Comparison of ENCODE assay signal across 37 cellular contexts in genomic region chr20:60490184-60490583, GRCh38.
"Had no signal": no experiment of that assay in that cellular context is flagged by ENCODE, and none has a peak within 500 bp of the region (broad histone marks: within the 10 kb centered on the region; RNA-seq: fewer than 3 reads in every experiment).

No MANE protein-coding gene starts in this region.

- H3K27me3 Mint-ChIP-seq: activated B cell treated with CpG ODN at 0.5 μM for 24 hours; activated CD4-positive, alpha-beta memory T cell treated with anti-CD3 and anti-CD28 coated beads for 36 hours; activated CD4-positive, alpha-beta T cell treated with anti-CD3 and anti-CD28 coated beads, Interleukin-2, amount 10 ng/mL, durations not matched to agents 24 days and 14 days; activated T-helper 17 cell treated with anti-CD3 and anti-CD28 coated beads, Interleukin-2, amount 50 U/mL, for 72 hours had no signal

- ATAC-seq: activated CD8-positive, alpha-beta T cell treated with anti-CD3 and anti-CD28 coated beads for 36 hours; activated naive CD4-positive, alpha-beta T cell treated with anti-CD3 and anti-CD28 coated beads, Interleukin-2, amount 50 U/mL, for 72 hours; activated T-cell treated with anti-CD3 and anti-CD28 coated beads, Interleukin-2, amount 50 U/mL, for 4 hours; activated T-cell treated with anti-CD3 and anti-CD28 coated beads, Interleukin-2, amount 50 U/mL, for 72 hours; activated T-helper 17 cell treated with anti-CD3 and anti-CD28 coated beads, Interleukin-2, amount 50 U/mL, for 72 hours; body of pancreas had no signal

- FAIRE-seq: astrocyte, TTC549 had no signal

- DNase-seq: activated B cell treated with CpG ODN at 0.5 μM for 24 hours; activated CD4-positive, alpha-beta memory T cell treated with anti-CD3 and anti-CD28 coated beads for 36 hours; activated CD4-positive, alpha-beta T cell treated with anti-CD3 and anti-CD28 coated beads for 4 hours; activated CD4-positive, alpha-beta T cell treated with anti-CD3 and anti-CD28 coated beads, Interleukin-2, amount 10 ng/mL, durations not matched to agents 24 days and 14 days; activated CD4-positive, alpha-beta T cell treated with anti-CD3 and anti-CD28 coated beads, Interleukin-2, amount 50 U/mL, for 1 hour; activated CD4-positive, alpha-beta T cell treated with anti-CD3 and anti-CD28 coated beads, Interleukin-2, amount 50 U/mL, for 4 hours; activated CD4-positive, CD25-positive, alpha-beta regulatory T cell treated with anti-CD3 and anti-CD28 coated beads, Interleukin-2, amount 50 U/mL, for 72 hours; activated CD8-positive, alpha-beta memory T cell treated with anti-CD3 and anti-CD28 coated beads, Interleukin-2, amount 50 U/mL, for 4 hours; activated CD8-positive, alpha-beta T cell treated with anti-CD3 and anti-CD28 coated beads for 36 hours; activated effector memory CD4-positive, alpha-beta T cell treated with anti-CD3 and anti-CD28 coated beads, Interleukin-2, amount 50 U/mL, for 16 hours; activated gamma-delta T cell treated with Interleukin-2 at 50 U/mL for 16 hours; activated naive CD4-positive, alpha-beta T cell; activated naive CD4-positive, alpha-beta T cell treated with anti-CD3 and anti-CD28 coated beads for 36 hours; activated naive CD4-positive, alpha-beta T cell treated with anti-CD3 and anti-CD28 coated beads, Interleukin-2, amount 50 U/mL, for 16 hours; activated naive CD8-positive, alpha-beta T cell treated with anti-CD3 and anti-CD28 coated beads for 36 hours; activated T-cell treated with anti-CD3 and anti-CD28 coated beads for 4 hours; activated T-cell treated with anti-CD3 and anti-CD28 coated beads, Interleukin-2, amount 50 U/mL, for 1 hour; activated T-cell treated with anti-CD3 and anti-CD28 coated beads, Interleukin-2, amount 50 U/mL, for 4 hours; activated T-cell treated with anti-CD3 and anti-CD28 coated beads, Interleukin-2, amount 50 U/mL, for 72 hours; adrenal gland; amniotic stem cell; aorta; body of pancreas; brain microvascular endothelial cell; central memory CD4-positive, alpha-beta T cell; T-helper 1 cell; T-helper 2 cell; T-helper 9 cell had no signal

- H3K36me3 ChIP-seq: adrenal gland, brain microvascular endothelial cell, breast epithelium had no signal

- H3K9me3 Mint-ChIP-seq: activated CD4-positive, alpha-beta memory T cell treated with anti-CD3 and anti-CD28 coated beads for 36 hours; activated CD4-positive, alpha-beta T cell treated with anti-CD3 and anti-CD28 coated beads, Interleukin-2, amount 10 ng/mL, durations not matched to agents 24 days and 14 days; activated CD8-positive, alpha-beta T cell treated with anti-CD3 and anti-CD28 coated beads for 36 hours; activated naive CD4-positive, alpha-beta T cell treated with anti-CD3 and anti-CD28 coated beads for 36 hours; activated naive CD8-positive, alpha-beta T cell treated with anti-CD3 and anti-CD28 coated beads for 36 hours; activated T-cell treated with anti-CD3 and anti-CD28 coated beads, Interleukin-2, amount 50 U/mL, for 4 hours; activated T-helper 1 cell treated with anti-CD3 and anti-CD28 coated beads, Interleukin-12 subunit alpha, Interleukin-12 subunit beta, Interleukin-2, Interleukin-4 antibody, amounts not matched to agents 30 ng/mL and 10 ng/mL and 1 ng/mL, durations not matched to agents 14 hours and 24 hours and 36 hours; activated T-helper 17 cell treated with anti-CD3 and anti-CD28 coated beads, Interleukin-2, amount 50 U/mL, for 72 hours; T-helper 1 cell treated with Interleukin-12 subunit alpha and Interleukin-12 subunit beta and Interleukin-4 antibody, amounts not matched to agents 30 μg/mL and 1 μg/mL, for 36 hours; T-helper 2 cell treated with Interferon-gamma antibody and Interleukin-4, amounts not matched to agents 5 μg/mL and 100 μg/mL, for 36 hours had no signal

- H3K4me1 Mint-ChIP-seq: activated B cell treated with CpG ODN at 0.5 μM for 24 hours; activated CD4-positive, alpha-beta T cell treated with anti-CD3 and anti-CD28 coated beads, Interleukin-2, amount 10 ng/mL, durations not matched to agents 24 days and 14 days; activated naive CD8-positive, alpha-beta T cell treated with anti-CD3 and anti-CD28 coated beads for 36 hours; activated T-helper 17 cell treated with anti-CD3 and anti-CD28 coated beads, Interleukin-2, amount 50 U/mL, for 72 hours had no signal

- H3K27ac ChIP-seq: body of pancreas, brain microvascular endothelial cell, VCaP had no signal

- H3K4me1 ChIP-seq: body of pancreas, breast epithelium had no signal

- H3K4me3 ChIP-seq: adrenal gland, body of pancreas, breast epithelium had no signal

- H3K27ac Mint-ChIP-seq: activated B cell treated with CpG ODN at 0.5 μM for 24 hours; activated CD4-positive, alpha-beta memory T cell treated with anti-CD3 and anti-CD28 coated beads for 36 hours; activated CD4-positive, alpha-beta T cell treated with anti-CD3 and anti-CD28 coated beads, Interleukin-2, amount 10 ng/mL, durations not matched to agents 24 days and 14 days; activated CD8-positive, alpha-beta T cell treated with anti-CD3 and anti-CD28 coated beads for 36 hours; activated naive CD4-positive, alpha-beta T cell treated with anti-CD3 and anti-CD28 coated beads for 36 hours; activated naive CD4-positive, alpha-beta T cell treated with anti-CD3 and anti-CD28 coated beads, Interleukin-2, amount 50 U/mL, for 72 hours; activated naive CD8-positive, alpha-beta T cell treated with anti-CD3 and anti-CD28 coated beads for 36 hours; activated T-cell treated with anti-CD3 and anti-CD28 coated beads, Interleukin-2, amount 50 U/mL, for 72 hours; activated T-helper 1 cell treated with anti-CD3 and anti-CD28 coated beads, Interleukin-12 subunit alpha, Interleukin-12 subunit beta, Interleukin-2, Interleukin-4 antibody, amounts not matched to agents 30 ng/mL and 10 ng/mL and 1 ng/mL, durations not matched to agents 14 hours and 24 hours and 36 hours; activated T-helper 17 cell treated with anti-CD3 and anti-CD28 coated beads, Interleukin-2, amount 50 U/mL, for 72 hours; T-helper 1 cell treated with Interleukin-12 subunit alpha and Interleukin-12 subunit beta and Interleukin-4 antibody, amounts not matched to agents 30 μg/mL and 1 μg/mL, for 36 hours; T-helper 2 cell treated with Interferon-gamma antibody and Interleukin-4, amounts not matched to agents 5 μg/mL and 100 μg/mL, for 36 hours had no signal

- H3K36me3 Mint-ChIP-seq: activated CD4-positive, alpha-beta memory T cell treated with anti-CD3 and anti-CD28 coated beads for 36 hours; activated naive CD4-positive, alpha-beta T cell treated with anti-CD3 and anti-CD28 coated beads, Interleukin-2, amount 50 U/mL, for 72 hours; activated naive CD8-positive, alpha-beta T cell treated with anti-CD3 and anti-CD28 coated beads for 36 hours had no signal

- H3K27me3 ChIP-seq: adrenal gland, body of pancreas, brain microvascular endothelial cell, breast epithelium had no signal

- H3K9me3 ChIP-seq: adrenal gland, body of pancreas, breast epithelium had no signal

- H3K4me3 Mint-ChIP-seq: activated B cell treated with CpG ODN at 0.5 μM for 24 hours; activated CD4-positive, alpha-beta memory T cell treated with anti-CD3 and anti-CD28 coated beads for 36 hours; activated CD4-positive, alpha-beta T cell treated with anti-CD3 and anti-CD28 coated beads, Interleukin-2, amount 10 ng/mL, durations not matched to agents 24 days and 14 days; activated CD8-positive, alpha-beta T cell treated with anti-CD3 and anti-CD28 coated beads for 36 hours; activated naive CD4-positive, alpha-beta T cell treated with anti-CD3 and anti-CD28 coated beads for 36 hours; activated naive CD8-positive, alpha-beta T cell treated with anti-CD3 and anti-CD28 coated beads for 36 hours; activated T-cell treated with anti-CD3 and anti-CD28 coated beads, Interleukin-2, amount 50 U/mL, for 4 hours; activated T-cell treated with anti-CD3 and anti-CD28 coated beads, Interleukin-2, amount 50 U/mL, for 72 hours; activated T-helper 1 cell treated with anti-CD3 and anti-CD28 coated beads, Interleukin-12 subunit alpha, Interleukin-12 subunit beta, Interleukin-2, Interleukin-4 antibody, amounts not matched to agents 30 ng/mL and 10 ng/mL and 1 ng/mL, durations not matched to agents 14 hours and 24 hours and 36 hours; activated T-helper 17 cell treated with anti-CD3 and anti-CD28 coated beads, Interleukin-2, amount 50 U/mL, for 72 hours; T-helper 1 cell treated with Interleukin-12 subunit alpha and Interleukin-12 subunit beta and Interleukin-4 antibody, amounts not matched to agents 30 μg/mL and 1 μg/mL, for 36 hours; T-helper 2 cell treated with Interferon-gamma antibody and Interleukin-4, amounts not matched to agents 5 μg/mL and 100 μg/mL, for 36 hours had no signal
